Comparison of ENCODE assay signal across 11 cellular contexts in genomic region chr12:3490848-3491382, GRCh38. TPM values are rescaled to one million over a fixed set of nuclear protein-coding genes. Genes with fewer than 3 reads are reported as not detected.
DNase-seq lines count a peak whose midpoint lies in the region; ATAC-seq, FAIRE-seq and TF ChIP-seq lines count a peak whose summit lies in the region.
"Had no signal": no experiment of that assay in that cellular context is flagged by ENCODE, and none has a peak within 500 bp of the region (broad histone marks: within the 10 kb centered on the region; RNA-seq: fewer than 3 reads in every experiment).

PRMT8 (plus strand) TSS chr12:3491203; CDS start chr12:3491626, 423 bp downstream.

- TF ChIP-seq POLR2A in H54 (IDR thresholded peaks at IDR 0.05; ENCODE audit: low read depth, low read length): no peak

- peak within 1 kb of the TSS; percentile 97 for H3K4me3 Mint-ChIP-seq in glutamatergic neuron (ENCODE audit: unreplicated experiment)

- no peak for ATAC-seq in HG03108 (IDR thresholded peaks at IDR 0.05; ENCODE audit: unreplicated experiment)

- no peaks in the 10 kb centered on the region for H3K36me3 Mint-ChIP-seq in glutamatergic neuron (ENCODE audit: unreplicated experiment)

- H3K27ac Mint-ChIP-seq in glutamatergic neuron (ENCODE audit: unreplicated experiment): peak within 1 kb of the TSS; percentile 97

- peak; percentile 72 for DNase-seq in NCI-H748 (lab: John Stamatoyannopoulos, UW; ENCODE audit: unreplicated experiment)
- no peak for DNase-seq in NCI-H748 treated with DMSO at 0.1 percent for 48 hours (lab: John Stamatoyannopoulos, UW)
- DNase-seq in NCI-H774 (lab: John Stamatoyannopoulos, UW): peak; percentile 47
- DNase-seq in glutamatergic neuron: peak; percentile 78
- DNase-seq in posterior vena cava (ENCODE audit: low spot score): peak; percentile 69
- no peak for DNase-seq in superior temporal gyrus (ENCODE audit: extremely low spot score)
- no peak for DNase-seq in H54 (ENCODE audit: insufficient read length, low spot score)
- DNase-seq: BE2C, uterus had no signal

- peaks cover 45% of the 10 kb centered on the region for H3K4me1 Mint-ChIP-seq in glutamatergic neuron (ENCODE audit: low read depth, unreplicated experiment)

- peaks cover 43% of the 10 kb centered on the region for H3K9me3 Mint-ChIP-seq in glutamatergic neuron (ENCODE audit: unreplicated experiment)

- H3K27me3 Mint-ChIP-seq in glutamatergic neuron (ENCODE audit: unreplicated experiment): peaks cover 23% of the 10 kb centered on the region

- no peak for TF ChIP-seq CTCF in glutamatergic neuron (IDR thresholded peaks at IDR 0.05; ENCODE audit: partially characterized antibody, unreplicated experiment)

- intact Hi-C loops in posterior vena cava (cut with DNase I): no loop called here

- no peak for FAIRE-seq in H54 (lab: Jason Lieb, UNC)
- FAIRE-seq: endometrium had no signal

RNA-seq across cellular contexts. Expression of gene PRMT8, which starts in this region (rescaled TPM):
- total RNA-seq in glutamatergic neuron (ENCODE audit: unreplicated experiment): 61.1 TPM
- not detected for total RNA-seq in posterior vena cava
- total RNA-seq: uterus had no signal

Comparison
In these comparisons a context has a peak if more than half of its experiments do, and no peak if none do; other contexts are left out.
1. RNA of gene PRMT8 (total RNA-seq): 61.1 TPM in glutamatergic neuron (single experiment); not detected in posterior vena cava; every median in the first group is over 10 times any median in the second.
2. DNase-seq: peak in NCI-H748 (single experiment), NCI-H774 (single experiment) and glutamatergic neuron (single experiment); none in NCI-H748 treated with DMSO at 0.1 percent for 48 hours (single experiment), superior temporal gyrus (single experiment) and H54 (single experiment).
3. Peak in DNase-seq in posterior vena cava; RNA of the gene not detected or under 1 TPM.